Comparison of ENCODE assay signal across 18 cellular contexts in the genomic region with DNA sequence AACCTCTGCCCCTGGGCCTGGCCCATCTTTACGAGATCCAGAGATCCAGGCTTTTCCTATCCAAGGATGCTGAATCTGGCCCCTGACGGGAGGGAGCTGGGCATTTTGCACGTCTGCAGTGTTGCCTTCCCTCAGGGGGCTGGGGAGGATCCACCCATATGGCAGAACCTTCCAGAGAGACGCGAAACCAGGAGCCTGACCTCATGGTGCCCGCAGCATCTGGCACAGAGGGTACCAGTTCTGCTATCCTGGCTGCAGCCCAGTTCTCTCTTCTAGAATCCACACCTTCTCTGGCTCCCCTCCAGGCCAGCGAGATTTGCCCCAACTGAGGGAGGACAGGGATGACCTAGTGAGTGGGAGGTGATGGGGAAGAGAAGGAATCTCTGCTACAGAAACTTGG.
"Had no signal": no experiment of that assay in that cellular context is flagged by ENCODE, and none has a peak within 500 bp of the region (broad histone marks: within the 10 kb centered on the region; RNA-seq: fewer than 3 reads in every experiment).

No MANE protein-coding gene starts in this region.

- H3K9me3 ChIP-seq: left lung, prostate gland, tibial nerve had no signal

- H3K27me3 ChIP-seq: cardiac muscle cell, left lung, tibial nerve had no signal

- H3K27ac ChIP-seq: cardiac muscle cell, left lung, prostate gland, tibial nerve had no signal

- DNase-seq: activated CD4-positive, alpha-beta memory T cell treated with anti-CD3 and anti-CD28 coated beads for 36 hours; activated CD4-positive, alpha-beta T cell treated with anti-CD3 and anti-CD28 coated beads for 48 hours; activated effector memory CD4-positive, alpha-beta T cell treated with anti-CD3 and anti-CD28 coated beads, Interleukin-2, amount 50 U/mL, for 16 hours; activated naive CD4-positive, alpha-beta T cell treated with anti-CD3 and anti-CD28 coated beads, Interleukin-2, amount 10 ng/mL, durations not matched to agents 7 days and 5 days; activated T-cell treated with anti-CD3 and anti-CD28 coated beads, Interleukin-2, amount 50 U/mL, for 72 hours; effector memory CD4-positive, alpha-beta T cell; foreskin melanocyte; kidney; left lung; mammary epithelial cell; stimulated activated CD4-positive, alpha-beta T cell treated with anti-CD3 and anti-CD28 coated beads, Interleukin-2, amount 100 ng/mL, for 48 hours; stimulated activated CD8-positive, alpha-beta memory T cell treated with anti-CD3 and anti-CD28 coated beads, Interleukin-4, amount 100 ng/mL, for 48 hours had no signal

- H3K4me3 ChIP-seq: cardiac muscle cell, left lung, prostate gland, smooth muscle cell, tibial nerve had no signal

- H3K36me3 ChIP-seq: cardiac muscle cell, left lung, prostate gland, tibial nerve had no signal

- H3K4me1 ChIP-seq: prostate gland had no signal

- ATAC-seq: activated T-cell treated with anti-CD3 and anti-CD28 coated beads, Interleukin-2, amount 50 U/mL, for 72 hours; left lung; natural killer cell treated with Interleukin-12 subunit alpha and Interleukin-12 subunit beta and Interleukin-15 and Interleukin-18, amount 100 ng/mL, for 72 hours; sciatic nerve had no signal
